Comparison of ENCODE assay signal across 16 cellular contexts in genomic region chr7:44278451-44279161, GRCh38. TPM values are rescaled to one million over a fixed set of nuclear protein-coding genes. Genes with fewer than 3 reads are reported as not detected.
DNase-seq lines count a peak whose midpoint lies in the region; ATAC-seq and TF ChIP-seq lines count a peak whose summit lies in the region.
"Had no signal": no experiment of that assay in that cellular context is flagged by ENCODE, and none has a peak within 500 bp of the region (broad histone marks: within the 10 kb centered on the region; RNA-seq: fewer than 3 reads in every experiment).

No MANE protein-coding gene starts in this region.

- POLR2A ChIA-PET in CD4-positive, alpha-beta memory T cell (lab: Charles Lee; ENCODE audit: partially characterized antibody) = no interaction called here

- WGBS in sigmoid colon, 2 donors = 80 to 83% methylated on average over 9 of the region's 9 CpGs

- no peaks in the 10 kb centered on the region for H3K4me1 ChIP-seq in sigmoid colon
- no peaks in the 10 kb centered on the region for H3K4me1 ChIP-seq in CD4-positive, alpha-beta memory T cell (ENCODE audit: insufficient read depth, low read length)

- H3K27ac Mint-ChIP-seq in activated CD8-positive, alpha-beta memory T cell treated with anti-CD3 and anti-CD28 coated beads, Interleukin-2, amount 10 ng/mL, durations not matched to agents 7 days and 5 days = no peak overlapping the region
- no peak overlapping the region for H3K27ac Mint-ChIP-seq in CD4-positive, alpha-beta memory T cell
- H3K27ac Mint-ChIP-seq: activated T-helper 17 cell treated with anti-CD3 and anti-CD28 coated beads, Interleukin-2, amount 50 U/mL, for 72 hours had no signal

- H3K27ac ChIP-seq in sigmoid colon = no peak overlapping the region
- H3K27ac ChIP-seq in CD4-positive, alpha-beta memory T cell (ENCODE audit: low read depth, low read length) = no peak overlapping the region
- H3K27ac ChIP-seq: VCaP had no signal

- no peak overlapping the region for H3K4me3 ChIP-seq in sigmoid colon
- H3K4me3 ChIP-seq in CD4-positive, alpha-beta memory T cell (ENCODE audit: low read length in 2 of 2) = no peak overlapping the region
- H3K4me3 ChIP-seq: lung, smooth muscle cell had no signal

- no peaks in the 10 kb centered on the region for H3K36me3 Mint-ChIP-seq in activated CD8-positive, alpha-beta memory T cell treated with anti-CD3 and anti-CD28 coated beads, Interleukin-2, amount 10 ng/mL, durations not matched to agents 7 days and 5 days
- no peaks in the 10 kb centered on the region for H3K36me3 Mint-ChIP-seq in CD4-positive, alpha-beta memory T cell
- H3K36me3 Mint-ChIP-seq: brain had no signal

- intact Hi-C loops in left cardiac atrium (cut with DNase I) = no loop called here
- intact Hi-C loops in sigmoid colon (cut with DNase I) = no loop called here
- intact Hi-C loops in CD4-positive, alpha-beta memory T cell (cut with micrococcal nuclease) = no loop called here

- DNase-seq in activated CD8-positive, alpha-beta memory T cell treated with anti-CD3 and anti-CD28 coated beads for 24 hours = peak; percentile 47
- DNase-seq in activated CD8-positive, alpha-beta memory T cell treated with anti-CD3 and anti-CD28 coated beads, Interleukin-2, amount 50 U/mL, for 4 hours = no peak
- DNase-seq in activated CD8-positive, alpha-beta memory T cell treated with anti-CD3 and anti-CD28 coated beads, Interleukin-2, amount 10 ng/mL, durations not matched to agents 7 days and 5 days = peak; percentile 27
- DNase-seq in left cardiac atrium (peak; percentile 3), sigmoid colon (peak; percentile 56), NCI-H146 treated with DMSO at 0.1 percent for 48 hours (lab: John Stamatoyannopoulos, UW; ENCODE audit: unreplicated experiment) (no peak), AML-193 (lab: John Stamatoyannopoulos, UW) (no peak)
- no peak for DNase-seq in CD4-positive, alpha-beta memory T cell
- DNase-seq: NCI-H1417 treated with DMSO at 0.1 percent for 48 hours, NCI-H446 treated with DMSO at 0.1 percent for 48 hours, SW 1271 had no signal

- no peak for ATAC-seq in activated CD8-positive, alpha-beta memory T cell treated with anti-CD3 and anti-CD28 coated beads, Interleukin-2, amount 10 ng/mL, durations not matched to agents 7 days and 5 days
- no peak for ATAC-seq in left cardiac atrium
- ATAC-seq: activated T-helper 17 cell treated with anti-CD3 and anti-CD28 coated beads, Interleukin-2, amount 50 U/mL, for 72 hours had no signal

- TF ChIP-seq EP300 in sigmoid colon (IDR thresholded peaks at IDR 0.05) = no peak

- no peak for TF ChIP-seq CTCF in sigmoid colon (IDR thresholded peaks at IDR 0.05)

- peaks cover 0 to 11% (median 0%) of the 10 kb centered on the region in 3 donors for H3K27me3 ChIP-seq in sigmoid colon
- no peaks in the 10 kb centered on the region for H3K27me3 ChIP-seq in CD4-positive, alpha-beta memory T cell (ENCODE audit: insufficient read depth, low read length)

- no peak overlapping the region for H3K4me3 Mint-ChIP-seq in activated CD8-positive, alpha-beta memory T cell treated with anti-CD3 and anti-CD28 coated beads, Interleukin-2, amount 10 ng/mL, durations not matched to agents 7 days and 5 days
- no peak overlapping the region for H3K4me3 Mint-ChIP-seq in CD4-positive, alpha-beta memory T cell
- H3K4me3 Mint-ChIP-seq: activated T-helper 17 cell treated with anti-CD3 and anti-CD28 coated beads, Interleukin-2, amount 50 U/mL, for 72 hours; brain had no signal

- no peaks in the 10 kb centered on the region for H3K9me3 Mint-ChIP-seq in activated CD8-positive, alpha-beta memory T cell treated with anti-CD3 and anti-CD28 coated beads, Interleukin-2, amount 10 ng/mL, durations not matched to agents 7 days and 5 days (ENCODE audit: low read depth)
- H3K9me3 Mint-ChIP-seq in CD4-positive, alpha-beta memory T cell = no peaks in the 10 kb centered on the region
- H3K9me3 Mint-ChIP-seq: activated T-helper 17 cell treated with anti-CD3 and anti-CD28 coated beads, Interleukin-2, amount 50 U/mL, for 72 hours; brain had no signal

- TF ChIP-seq POLR2A in sigmoid colon (IDR thresholded peaks at IDR 0.05) = no peak

- H3K36me3 ChIP-seq in sigmoid colon = no peaks in the 10 kb centered on the region
- no peaks in the 10 kb centered on the region for H3K36me3 ChIP-seq in CD4-positive, alpha-beta memory T cell (ENCODE audit: insufficient read depth, low read length)

- no peaks in the 10 kb centered on the region for H3K27me3 Mint-ChIP-seq in activated CD8-positive, alpha-beta memory T cell treated with anti-CD3 and anti-CD28 coated beads, Interleukin-2, amount 10 ng/mL, durations not matched to agents 7 days and 5 days
- H3K27me3 Mint-ChIP-seq in CD4-positive, alpha-beta memory T cell = no peaks in the 10 kb centered on the region
- H3K27me3 Mint-ChIP-seq: brain had no signal

- CTCF ChIA-PET in activated CD8-positive, alpha-beta memory T cell treated with anti-CD3 and anti-CD28 coated beads, Interleukin-2, amount 10 ng/mL, durations not matched to agents 7 days and 5 days (lab: Charles Lee) = interaction anchor here (1.0 kb wide), 1 partner anchor 287 kb away, joined by 3 read pairs; no protein-coding TSS in a partner anchor
- CTCF ChIA-PET in CD4-positive, alpha-beta memory T cell (lab: Charles Lee; ENCODE audit: partially characterized antibody) = no interaction called here

- no peaks in the 10 kb centered on the region for H3K9me3 ChIP-seq in sigmoid colon
- H3K9me3 ChIP-seq in CD4-positive, alpha-beta memory T cell (ENCODE audit: control insufficient read depth in 1 of 2, low read length in 2 of 2) = no peaks in the 10 kb centered on the region

- peaks cover 3% of the 10 kb centered on the region for H3K4me1 Mint-ChIP-seq in activated CD8-positive, alpha-beta memory T cell treated with anti-CD3 and anti-CD28 coated beads, Interleukin-2, amount 10 ng/mL, durations not matched to agents 7 days and 5 days
- no peaks in the 10 kb centered on the region for H3K4me1 Mint-ChIP-seq in CD4-positive, alpha-beta memory T cell

RNA-seq across cellular contexts. Expression of gene CAMK2B, which starts 46.8 kb away (rescaled TPM):
- under 1 TPM in 1 of 2 experiments, not detected in 1; 0.63 TPM for total RNA-seq in activated CD8-positive, alpha-beta memory T cell treated with anti-CD3 and anti-CD28 coated beads, Interleukin-2, amount 10 ng/mL, durations not matched to agents 7 days and 5 days
- total RNA-seq in left cardiac atrium (10 to 100 TPM; 75.8 to 98.7 TPM), sigmoid colon (1 to 10 TPM in 3 of 4 donors, under 1 TPM in 1; 0.83 to 3.2 (median 1.9) TPM)
- 1 to 10 TPM in 1 of 3 donors, under 1 TPM in 1, not detected in 1; 0.23 to 1.2 TPM for polyA plus RNA-seq in sigmoid colon
- total RNA-seq in CD4-positive, alpha-beta memory T cell = not detected
- polyA plus RNA-seq in CD4-positive, alpha-beta memory T cell = not detected
- total RNA-seq: smooth muscle cell had no signal
- polyA plus RNA-seq: smooth muscle cell had no signal

Comparison
In these comparisons a context has a peak if more than half of its experiments do, and no peak if none do; other contexts are left out.
1. DNase-seq: peak in activated CD8-positive, alpha-beta memory T cell treated with anti-CD3 and anti-CD28 coated beads for 24 hours (single experiment), activated CD8-positive, alpha-beta memory T cell treated with anti-CD3 and anti-CD28 coated beads, Interleukin-2, amount 10 ng/mL, durations not matched to agents 7 days and 5 days (single experiment), left cardiac atrium (single experiment) and sigmoid colon (single experiment); none in activated CD8-positive, alpha-beta memory T cell treated with anti-CD3 and anti-CD28 coated beads, Interleukin-2, amount 50 U/mL, for 4 hours (single experiment), NCI-H146 treated with DMSO at 0.1 percent for 48 hours (single experiment), AML-193 (0 of 2) and CD4-positive, alpha-beta memory T cell (0 of 5).
2. RNA of gene CAMK2B, which starts 46.8 kb away (total RNA-seq): 75.8 to 98.7 TPM in left cardiac atrium; 0.83 to 3.2 TPM in sigmoid colon, 0.63 TPM in activated CD8-positive, alpha-beta memory T cell treated with anti-CD3 and anti-CD28 coated beads, Interleukin-2, amount 10 ng/mL, durations not matched to agents 7 days and 5 days and not detected in CD4-positive, alpha-beta memory T cell; every median in the first group is over 10 times any median in the second.